9 cellular contexts compared by ENCODE assay signal in genomic region chr3:57974796-57975388, GRCh38. TPM values are rescaled to one million over a fixed set of nuclear protein-coding genes. Genes with fewer than 3 reads are reported as not detected.
DNase-seq lines count a peak whose midpoint lies in the region; ATAC-seq and TF ChIP-seq lines count a peak whose summit lies in the region.
"Had no signal": no experiment of that assay in that cellular context is flagged by ENCODE, and none has a peak within 500 bp of the region (broad histone marks: within the 10 kb centered on the region; RNA-seq: fewer than 3 reads in every experiment).

No MANE protein-coding gene starts in this region.

- H3F3A ChIP-seq in PC-3 (ENCODE audit: low read length, unreplicated experiment) = peaks cover 20% of the 10 kb centered on the region

- H3K27me3 ChIP-seq in PC-3 (ENCODE audit: low read length) = no peaks in the 10 kb centered on the region

- no TSS peak for BruUV-seq in PC-3 (replicated peaks; lab: Mats Ljungman, UMichigan)

- H3K9ac ChIP-seq in PC-3 (ENCODE audit: low read length) = peak overlapping the region; percentile 0; the same call in 1 of the 2 replicates

- H4K20me1 ChIP-seq in PC-3 (ENCODE audit: low read length) = no peaks in the 10 kb centered on the region

- intact Hi-C loops in CD14-positive monocyte (cut with micrococcal nuclease) (no loop called here), PC-3 (cut with micrococcal nuclease) (loop anchor here (10.0 kb wide), 1 partner anchor 190 kb away; no protein-coding TSS in a partner anchor)

- H3K36me3 Mint-ChIP-seq in CD14-positive monocyte (peaks cover 0 to 3% of the 10 kb centered on the region in 2 donors), nephron progenitor cell (ENCODE audit: low read depth) (no peaks in the 10 kb centered on the region)
- no peaks in the 10 kb centered on the region for H3K36me3 Mint-ChIP-seq in natural killer cell treated with Interleukin-12 subunit alpha and Interleukin-12 subunit beta and Interleukin-15 and Interleukin-18, amount 100 ng/mL, for 72 hours

- DNase-seq in CD14-positive monocyte (ENCODE audit: low spot score) = peak; percentile 65
- DNase-seq in PC-3 = peak; percentile 98
- no peak for DNase-seq in nephron progenitor cell
- no peak for DNase-seq in cerebellar cortex (ENCODE audit: low spot score)
- DNase-seq in natural killer cell treated with Interleukin-12 subunit alpha and Interleukin-12 subunit beta and Interleukin-15 and Interleukin-18, amount 100 ng/mL, for 72 hours (ENCODE audit: low spot score) = no peak
- no peak for DNase-seq in SHP77 (lab: John Stamatoyannopoulos, UW)
- DNase-seq: NCI-H82 had no signal

- H2AFZ ChIP-seq in PC-3 (ENCODE audit: low read length) = no peak overlapping the region

- peaks cover 31% of the 10 kb centered on the region for H3K4me1 Mint-ChIP-seq in CD14-positive monocyte
- peaks cover 53% of the 10 kb centered on the region for H3K4me1 Mint-ChIP-seq in nephron progenitor cell
- no peaks in the 10 kb centered on the region for H3K4me1 Mint-ChIP-seq in natural killer cell treated with Interleukin-12 subunit alpha and Interleukin-12 subunit beta and Interleukin-15 and Interleukin-18, amount 100 ng/mL, for 72 hours (ENCODE audit: low read depth in 2 of 2)

- peak overlapping the region; percentile 1 for H3K4me2 ChIP-seq in PC-3 (ENCODE audit: low read length)

- no peak overlapping the region for H3K4me3 ChIP-seq in PC-3 (ENCODE audit: low read length)

- H3K4me1 ChIP-seq in PC-3 (ENCODE audit: insufficient read depth, low read length) = peaks cover 82% of the 10 kb centered on the region

- CTCF ChIA-PET in PC-3 (lab: Charles Lee) = interaction anchor here (1.0 to 1.5 kb wide), 2 partner anchors 12 to 33 kb away, joined by 3 to 9 read pairs; no protein-coding TSS in a partner anchor

- no peaks in the 10 kb centered on the region for H3K36me3 ChIP-seq in PC-3 (ENCODE audit: low read depth, low read length)

- H3K9me3 Mint-ChIP-seq in CD14-positive monocyte (peaks cover 0 to 2% (median 0%) of the 10 kb centered on the region in 7 donors), nephron progenitor cell (no peaks in the 10 kb centered on the region)
- H3K9me3 Mint-ChIP-seq in natural killer cell treated with Interleukin-12 subunit alpha and Interleukin-12 subunit beta and Interleukin-15 and Interleukin-18, amount 100 ng/mL, for 72 hours = no peaks in the 10 kb centered on the region

- TF ChIP-seq CTCF in CD14-positive monocyte (IDR thresholded peaks at IDR 0.05) (no peak), PC-3 (conservative IDR thresholded peaks at IDR 0.05; ENCODE audit: low read depth, low read length) (no peak), nephron progenitor cell (IDR thresholded peaks at IDR 0.05) (no peak)

- H3K27ac ChIP-seq in PC-3 (ENCODE audit: low read length) = peak overlapping the region; percentile 95

- peaks cover 33% of the 10 kb centered on the region for H3K79me2 ChIP-seq in PC-3 (ENCODE audit: low read length)

- peak; percentile 36 for ATAC-seq in PC-3
- peak; percentile 13 for ATAC-seq in esophagus mucosa
- no peak for ATAC-seq in GM21528 (IDR thresholded peaks at IDR 0.05; ENCODE audit: low FRiP score, unreplicated experiment)
- ATAC-seq in natural killer cell treated with Interleukin-12 subunit alpha and Interleukin-12 subunit beta and Interleukin-15 and Interleukin-18, amount 100 ng/mL, for 72 hours = no peak

- H3K27ac Mint-ChIP-seq in CD14-positive monocyte = peak overlapping the region; percentile 7 to 90 (median 77)
- H3K27ac Mint-ChIP-seq in nephron progenitor cell = peak overlapping the region; percentile 10
- H3K27ac Mint-ChIP-seq in natural killer cell treated with Interleukin-12 subunit alpha and Interleukin-12 subunit beta and Interleukin-15 and Interleukin-18, amount 100 ng/mL, for 72 hours = no peak overlapping the region

- H3K27me3 Mint-ChIP-seq in CD14-positive monocyte (ENCODE audit: low read depth in 3 of 3) (peaks cover 3 to 7% (median 5%) of the 10 kb centered on the region in 3 donors), nephron progenitor cell (ENCODE audit: low read depth, poor library complexity) (no peaks in the 10 kb centered on the region)
- H3K27me3 Mint-ChIP-seq in natural killer cell treated with Interleukin-12 subunit alpha and Interleukin-12 subunit beta and Interleukin-15 and Interleukin-18, amount 100 ng/mL, for 72 hours = peaks cover 0 to 2% of the 10 kb centered on the region in 2 donors

- no peaks in the 10 kb centered on the region for H3K9me2 ChIP-seq in PC-3 (replicated peaks; ENCODE audit: low read length)

- no peaks in the 10 kb centered on the region for H3K9me3 ChIP-seq in PC-3 (ENCODE audit: low read length)

- POLR2A ChIA-PET in PC-3 (lab: Charles Lee; ENCODE audit: unreplicated experiment) = interaction anchor here (0.6 kb wide), 1 partner anchor 83 kb away, joined by 3 read pairs; no protein-coding TSS in a partner anchor

- H3K4me3 Mint-ChIP-seq in CD14-positive monocyte = peak overlapping the region in 1 of 2 donors; percentile 24
- H3K4me3 Mint-ChIP-seq in nephron progenitor cell = no peak overlapping the region
- H3K4me3 Mint-ChIP-seq in natural killer cell treated with Interleukin-12 subunit alpha and Interleukin-12 subunit beta and Interleukin-15 and Interleukin-18, amount 100 ng/mL, for 72 hours = no peak overlapping the region

RNA-seq across cellular contexts. Expression of gene FLNB, which starts 33.3 kb away (rescaled TPM):
- polyA plus RNA-seq in CD14-positive monocyte = 1 to 10 TPM in 1 of 2 donors, under 1 TPM in 1; 0.47 to 2.1 TPM
- total RNA-seq in PC-3 (2014; rRNA removed) = 505 and 546 TPM in 2 replicates
- 124 TPM for total RNA-seq in esophagus mucosa
- 10 to 100 TPM in 1 of 2 donors, 1 to 10 TPM in 1; 5.9 to 15.4 TPM for total RNA-seq in natural killer cell treated with Interleukin-12 subunit alpha and Interleukin-12 subunit beta and Interleukin-15 and Interleukin-18, amount 100 ng/mL, for 72 hours

Comparison
In these comparisons a context has a peak if more than half of its experiments do, and no peak if none do; other contexts are left out.
1. DNase-seq: peak in CD14-positive monocyte (single experiment) and PC-3 (single experiment); none in nephron progenitor cell (single experiment), cerebellar cortex (single experiment), natural killer cell treated with Interleukin-12 subunit alpha and Interleukin-12 subunit beta and Interleukin-15 and Interleukin-18, amount 100 ng/mL, for 72 hours (single experiment) and SHP77 (0 of 2).
2. H3K27ac Mint-ChIP-seq: peak in CD14-positive monocyte (7 of 7) and nephron progenitor cell (single experiment); none in natural killer cell treated with Interleukin-12 subunit alpha and Interleukin-12 subunit beta and Interleukin-15 and Interleukin-18, amount 100 ng/mL, for 72 hours (0 of 2).
3. ATAC-seq: peak in PC-3 (single experiment) and esophagus mucosa (single experiment); none in GM21528 (single experiment) and natural killer cell treated with Interleukin-12 subunit alpha and Interleukin-12 subunit beta and Interleukin-15 and Interleukin-18, amount 100 ng/mL, for 72 hours (0 of 2).